In genomic region chr3:32502089-32502943, GRCh38 we compare ENCODE assay signal across 8 cellular contexts. TPM values are rescaled to one million over a fixed set of nuclear protein-coding genes. Genes with fewer than 3 reads are reported as not detected.
A peak's percentile ranks its signal among the peaks of the same experiment; 100 is the strongest.
DNase-seq lines count a peak whose midpoint lies in the region; ATAC-seq and TF ChIP-seq lines count a peak whose summit lies in the region.

A gene with protein sequence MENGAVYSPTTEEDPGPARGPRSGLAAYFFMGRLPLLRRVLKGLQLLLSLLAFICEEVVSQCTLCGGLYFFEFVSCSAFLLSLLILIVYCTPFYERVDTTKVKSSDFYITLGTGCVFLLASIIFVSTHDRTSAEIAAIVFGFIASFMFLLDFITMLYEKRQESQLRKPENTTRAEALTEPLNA (minus strand): TSS chr3:32502852. CDS start chr3:32502745, 107 bp downstream.

- H3K23ac ChIP-seq in mesenchymal stem cell (ENCODE audit: low read length in 2 of 2): peak within 1 kb of the TSS in 1 of 2 experiments; percentile 23

- peak within 1 kb of the TSS; percentile 92 for H4K91ac ChIP-seq in mesenchymal stem cell (ENCODE audit: low read length)

- H3K9ac ChIP-seq in BLaER1 treated with 17β-estradiol and CSF1 and Interleukin-3, amounts not matched to agents 10 nM and 100 nM: peak within 1 kb of the TSS; percentile 88 to 98 (median 97)
- peak within 1 kb of the TSS; percentile 88 for H3K9ac ChIP-seq in mesenchymal stem cell (ENCODE audit: low read length)

- peak within 1 kb of the TSS; percentile 87 to 94 for H3K27ac Mint-ChIP-seq in effector memory CD8-positive, alpha-beta T cell

- H2BK120ac ChIP-seq in mesenchymal stem cell (ENCODE audit: low read depth, low read length): peak within 1 kb of the TSS; percentile 98

- H2BK12ac ChIP-seq in mesenchymal stem cell (ENCODE audit: low read length in 2 of 2): peak within 1 kb of the TSS; percentile 18 to 88

- no peaks in the 10 kb centered on the region for H3K27me3 Mint-ChIP-seq in effector memory CD8-positive, alpha-beta T cell

- peak within 1 kb of the TSS; percentile 88 for H4K8ac ChIP-seq in mesenchymal stem cell (ENCODE audit: low read length)

- H3K4me3 ChIP-seq in BLaER1 treated with 17β-estradiol and CSF1 and Interleukin-3, amounts not matched to agents 10 nM and 100 nM: peak within 1 kb of the TSS; percentile 81 to 98 (median 90)
- peak within 1 kb of the TSS; percentile 85 to 88 for H3K4me3 ChIP-seq in mesenchymal stem cell (ENCODE audit: insufficient read depth in 1 of 2, low read depth in 1 of 2, low read length in 2 of 2)

- peak; percentile 86 for ATAC-seq in HG03432 (IDR thresholded peaks at IDR 0.05; ENCODE audit: unreplicated experiment)
- peak; percentile 78 for ATAC-seq in effector memory CD8-positive, alpha-beta T cell (replicated peaks)

- peaks cover 45 to 77% (median 53%) of the 10 kb centered on the region in 10 experiments for H3K4me1 ChIP-seq in BLaER1 treated with 17β-estradiol and CSF1 and Interleukin-3, amounts not matched to agents 10 nM and 100 nM
- peaks cover 5% of the 10 kb centered on the region for H3K4me1 ChIP-seq in mesenchymal stem cell (ENCODE audit: control insufficient read depth, insufficient read depth, low read depth, low read length)

- H3K36me3 ChIP-seq in BLaER1 treated with 17β-estradiol and CSF1 and Interleukin-3, amounts not matched to agents 10 nM and 100 nM: peaks cover 3 to 30% (median 10%) of the 10 kb centered on the region in 11 experiments; a peak in 13 of 22 replicates
- peaks cover 0 to 6% of the 10 kb centered on the region in 2 experiments for H3K36me3 ChIP-seq in mesenchymal stem cell (ENCODE audit: control insufficient read depth in 1 of 2, insufficient read depth in 2 of 2, low read depth in 1 of 2, low read length in 2 of 2)

- H3K4me3 Mint-ChIP-seq in effector memory CD8-positive, alpha-beta T cell: peak within 1 kb of the TSS; percentile 76 to 94

- H3K9me3 ChIP-seq in BLaER1 treated with 17β-estradiol and CSF1 and Interleukin-3, amounts not matched to agents 10 nM and 100 nM (replicated peaks in 1 of 11): peaks cover 0 to 3% (median 0%) of the 10 kb centered on the region in 11 experiments; a peak in 1 of 22 replicates
- H3K9me3 ChIP-seq in mesenchymal stem cell (ENCODE audit: control insufficient read depth, low read length): no peaks in the 10 kb centered on the region

- peaks cover 19 to 41% of the 10 kb centered on the region in 2 donors for H3K4me1 Mint-ChIP-seq in effector memory CD8-positive, alpha-beta T cell (ENCODE audit: low read depth in 2 of 2)

- H3K9me3 Mint-ChIP-seq in effector memory CD8-positive, alpha-beta T cell: no peaks in the 10 kb centered on the region

- H2BK5ac ChIP-seq in mesenchymal stem cell (ENCODE audit: low read depth, low read length, poor library complexity, severe bottlenecking): peak within 1 kb of the TSS; percentile 96

- no peaks in the 10 kb centered on the region for H3K27me3 ChIP-seq in BLaER1 treated with 17β-estradiol and CSF1 and Interleukin-3, amounts not matched to agents 10 nM and 100 nM
- H3K27me3 ChIP-seq in mesenchymal stem cell (ENCODE audit: control insufficient read depth in 1 of 2, insufficient read depth in 1 of 2, low read length in 2 of 2): no peaks in the 10 kb centered on the region

- WGBS in mesenchymal stem cell: under 1% methylated on average over 44 of the region's 62 CpGs

- H3K4ac ChIP-seq in mesenchymal stem cell (ENCODE audit: low read depth in 1 of 2, low read length in 2 of 2): peak within 1 kb of the TSS; percentile 96 to 97

- peak within 1 kb of the TSS; percentile 91 to 99 (median 98) for H3K27ac ChIP-seq in BLaER1 treated with 17β-estradiol and CSF1 and Interleukin-3, amounts not matched to agents 10 nM and 100 nM
- peak within 1 kb of the TSS; percentile 90 for H3K27ac ChIP-seq in mesenchymal stem cell (ENCODE audit: low read length, poor library complexity, severe bottlenecking)

- peak; percentile 51 for DNase-seq in NK-92 treated with Interleukin-12 subunit alpha and Interleukin-12 subunit beta, amount 100 ng/mL, for 24 hours (lab: John Stamatoyannopoulos, UW)
- peak; percentile 41 to 48 for DNase-seq in activated CD8-positive, alpha-beta memory T cell treated with anti-CD3 and anti-CD28 coated beads for 4 hours (ENCODE audit: low read depth in 2 of 2)
- peak; percentile 55 to 66 (median 63) for DNase-seq in effector memory CD8-positive, alpha-beta T cell
- peak; percentile 92 for DNase-seq in mesenchymal stem cell
- peak; percentile 65 for DNase-seq in stimulated activated CD8-positive, alpha-beta memory T cell treated with anti-CD3 and anti-CD28 coated beads, Interleukin-12 subunit alpha, Interleukin-12 subunit beta, amount 100 ng/mL, for 1 hour (ENCODE audit: low read depth)

- peak; percentile 82 for TF ChIP-seq POLR2A in GM19193 (IDR thresholded peaks at IDR 0.05; ENCODE audit: extremely low read depth, insufficient read depth, insufficient read length)

- H3K36me3 Mint-ChIP-seq in effector memory CD8-positive, alpha-beta T cell (ENCODE audit: insufficient read depth): peaks cover 20% of the 10 kb centered on the region

- peak within 1 kb of the TSS; percentile 4 for H2AK5ac ChIP-seq in mesenchymal stem cell (ENCODE audit: low read length, severe bottlenecking)

- peak within 1 kb of the TSS; percentile 93 to 98 for H3K18ac ChIP-seq in mesenchymal stem cell (ENCODE audit: low read depth in 1 of 2, low read length in 2 of 2)

- H4K20me1 ChIP-seq in BLaER1 treated with 17β-estradiol and CSF1 and Interleukin-3, amounts not matched to agents 10 nM and 100 nM: peaks cover 14 to 49% (median 44%) of the 10 kb centered on the region in 11 experiments; a peak in 20 of 22 replicates

- peak within 1 kb of the TSS; percentile 99 for H2BK15ac ChIP-seq in mesenchymal stem cell (ENCODE audit: low read depth, poor library complexity, severe bottlenecking)

- H3K79me1 ChIP-seq in mesenchymal stem cell (replicated peaks; ENCODE audit: low read length, poor library complexity, severe bottlenecking): peaks cover 5% of the 10 kb centered on the region

- H2AFZ ChIP-seq in mesenchymal stem cell (ENCODE audit: low read depth, low read length): peak within 1 kb of the TSS; percentile 91

- peak within 1 kb of the TSS; percentile 73 to 96 (median 87) for H3K4me2 ChIP-seq in BLaER1 treated with 17β-estradiol and CSF1 and Interleukin-3, amounts not matched to agents 10 nM and 100 nM
- H3K4me2 ChIP-seq in mesenchymal stem cell (ENCODE audit: low read length, poor library complexity, severe bottlenecking): peak within 1 kb of the TSS; percentile 79

- H3K14ac ChIP-seq in mesenchymal stem cell (ENCODE audit: low read length in 2 of 2): peak within 1 kb of the TSS; percentile 53 to 95

RNA-seq across cellular contexts. Expression of the gene that starts here (rescaled TPM):
- polyA plus RNA-seq in mesenchymal stem cell (2013, experiment 1 of 2): 80.4 TPM
- 85.5 TPM for polyA plus RNA-seq in mesenchymal stem cell (2013, experiment 2 of 2)

Comparison
In these comparisons a context has a peak if more than half of its experiments do, and no peak if none do; other contexts are left out.
1. Peak in every context shown above with its lines: DNase-seq, ATAC-seq, H3K4me3 ChIP-seq and H3K27ac ChIP-seq.